ENCODE assay signal across 8 cellular contexts in genomic region chr13:26185720-26186119, GRCh38. TPM values are rescaled to one million over a fixed set of nuclear protein-coding genes. Genes with fewer than 3 reads are reported as not detected.
DNase-seq lines count a peak whose midpoint lies in the region; ATAC-seq and TF ChIP-seq lines count a peak whose summit lies in the region.

No MANE protein-coding gene starts in this region.

- DNase-seq in MG63 (no peak), endodermal cell (no peak), amygdala (lab: John Stamatoyannopoulos, UW) (no peak), WERI-Rb-1 (no peak), epidermal melanocyte (ENCODE audit: insufficient read length, low spot score) (no peak)

- no peak overlapping the region for H3K27ac Mint-ChIP-seq in endodermal cell

- no peaks in the 10 kb centered on the region for H3K9me3 Mint-ChIP-seq in endodermal cell

- H3K36me3 ChIP-seq in MG63 (peaks cover 2% of the 10 kb centered on the region; the same call in 1 of the 2 replicates), endodermal cell (ENCODE audit: control insufficient read depth, insufficient read depth, low read length) (no peaks in the 10 kb centered on the region), neutrophil (no peaks in the 10 kb centered on the region), WERI-Rb-1 (no peaks in the 10 kb centered on the region)

- H3K9ac ChIP-seq in endodermal cell (ENCODE audit: extremely low read depth, low read length, poor library complexity, severe bottlenecking): no peak overlapping the region

- no peaks in the 10 kb centered on the region for H3K4me1 Mint-ChIP-seq in endodermal cell

- peak overlapping the region; percentile 66 for H3K4me3 Mint-ChIP-seq in endodermal cell

- no peaks in the 10 kb centered on the region for H3K36me3 Mint-ChIP-seq in endodermal cell (ENCODE audit: low read depth)

- H3K27ac ChIP-seq in endodermal cell (ENCODE audit: low read depth, low read length) (no peak overlapping the region), neutrophil (peak overlapping the region; percentile 56), WERI-Rb-1 (no peak overlapping the region)

- no peaks in the 10 kb centered on the region for H3K27me3 ChIP-seq in MG63
- H3K27me3 ChIP-seq in endodermal cell (ENCODE audit: control insufficient read depth, insufficient read depth, low read length, poor library complexity, severe bottlenecking): no peaks in the 10 kb centered on the region
- no peaks in the 10 kb centered on the region for H3K27me3 ChIP-seq in neutrophil
- H3K27me3 ChIP-seq in WERI-Rb-1 (ENCODE audit: insufficient read depth, low read depth, severe bottlenecking): no peaks in the 10 kb centered on the region

- H3K9me3 ChIP-seq in MG63: no peaks in the 10 kb centered on the region
- H3K9me3 ChIP-seq in endodermal cell (ENCODE audit: control insufficient read depth, low read length): no peaks in the 10 kb centered on the region
- no peaks in the 10 kb centered on the region for H3K9me3 ChIP-seq in neutrophil
- H3K9me3 ChIP-seq in WERI-Rb-1 (ENCODE audit: severe bottlenecking): no peaks in the 10 kb centered on the region

- TF ChIP-seq CTCF in endodermal cell (conservative IDR thresholded peaks at IDR 0.05) (no peak), neutrophil (IDR thresholded peaks at IDR 0.05) (no peak), WERI-Rb-1 (IDR thresholded peaks at IDR 0.05; ENCODE audit: low read depth, low read length) (no peak)

- peak overlapping the region; percentile 51 for H3K4me3 ChIP-seq in MG63
- peak overlapping the region; percentile 81 for H3K4me3 ChIP-seq in endodermal cell (ENCODE audit: low read length)
- peak overlapping the region; percentile 63 to 74 for H3K4me3 ChIP-seq in neutrophil (ENCODE audit: low read depth in 1 of 2, low read length in 1 of 2)
- no peak overlapping the region for H3K4me3 ChIP-seq in WERI-Rb-1 (ENCODE audit: low read depth, low read length)

- ATAC-seq in GM21447 (IDR thresholded peaks at IDR 0.05; ENCODE audit: unreplicated experiment): peak; percentile 8
- no peak for ATAC-seq in GM18519 (IDR thresholded peaks at IDR 0.05; ENCODE audit: low FRiP score, unreplicated experiment)

- 80 to 87% methylated on average over 7 to 8 of the region's 8 CpGs for WGBS in endodermal cell (ENCODE audit: insufficient coverage in 1 of 2, insufficient read length in 1 of 2), 2 experiments

- H3K27me3 Mint-ChIP-seq in endodermal cell (ENCODE audit: insufficient read depth): peaks cover 5% of the 10 kb centered on the region

- H3K4me1 ChIP-seq in endodermal cell (ENCODE audit: control insufficient read depth, insufficient read depth, low read length) (no peaks in the 10 kb centered on the region), neutrophil (ENCODE audit: control insufficient read depth in 1 of 2, insufficient read depth in 1 of 2, low read depth in 1 of 2, low read length in 1 of 2) (peaks cover 8 to 13% of the 10 kb centered on the region in 2 experiments)

RNA-seq across cellular contexts. Expression of gene RNF6, which starts 36.4 kb away (rescaled TPM):
- 24.8 and 28.0 TPM in 2 replicates for total RNA-seq in MG63 (2014; rRNA removed; shearing (Covaris generic); ENCODE audit: low replicate concordance)
- total RNA-seq in endodermal cell: 10 to 100 TPM; 18.1 to 20.4 TPM
- polyA plus RNA-seq in endodermal cell (2013, experiment 1 of 2): 12.4 TPM
- 13.1 TPM for polyA plus RNA-seq in endodermal cell (2013, experiment 2 of 2)
